ENCODE assay signal across 9 cellular contexts in the genomic region with DNA sequence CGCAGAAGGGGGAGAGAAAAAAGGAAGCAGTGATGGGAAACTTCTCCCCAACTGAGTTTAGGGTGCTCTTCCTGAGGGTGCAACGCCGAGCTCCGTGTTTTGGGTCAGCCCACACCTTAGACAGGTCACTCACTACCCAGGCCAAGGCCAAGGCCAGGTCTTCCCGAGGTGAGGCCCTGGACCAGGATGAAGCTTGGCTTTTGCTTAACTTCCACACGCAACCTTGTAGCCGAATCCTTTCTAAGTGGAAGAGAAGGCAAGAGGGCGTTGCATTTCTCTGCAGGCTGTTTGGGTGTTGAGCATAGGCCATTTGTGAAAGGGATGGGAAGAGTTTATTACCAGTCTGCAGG. TPM values are rescaled to one million over a fixed set of nuclear protein-coding genes. Genes with fewer than 3 reads are reported as not detected.
DNase-seq lines count a peak whose midpoint lies in the region; ATAC-seq and TF ChIP-seq lines count a peak whose summit lies in the region.
"Had no signal": no experiment of that assay in that cellular context is flagged by ENCODE, and none has a peak within 500 bp of the region (broad histone marks: within the 10 kb centered on the region; RNA-seq: fewer than 3 reads in every experiment).

No MANE protein-coding gene starts in this region.

- H3K4me1 ChIP-seq in smooth muscle cell (ENCODE audit: low read depth) = peaks cover 14% of the 10 kb centered on the region

- H3K79me2 ChIP-seq in smooth muscle cell (ENCODE audit: low read depth) = no peaks in the 10 kb centered on the region

- peak overlapping the region; percentile 95 for H3K4me2 ChIP-seq in smooth muscle cell

- H3K9ac ChIP-seq in smooth muscle cell (ENCODE audit: low read depth) = no peak overlapping the region

- no peak overlapping the region for H2AFZ ChIP-seq in smooth muscle cell (ENCODE audit: low read depth)

- H3K27ac Mint-ChIP-seq in brain = peak overlapping the region; percentile 14 to 92 (median 62)

- H3K27me3 ChIP-seq in smooth muscle cell (ENCODE audit: low read depth) = peaks cover 26% of the 10 kb centered on the region

- H3K27ac ChIP-seq in smooth muscle cell (ENCODE audit: low read depth) = no peak overlapping the region

- no peak for DNase-seq in HFF-Myc (ENCODE audit: extremely low read depth, low read depth)
- no peak for DNase-seq in left colon
- DNase-seq in smooth muscle cell (lab: John Stamatoyannopoulos, UW; ENCODE audit: unreplicated experiment) = no peak
- DNase-seq in GF-D8 (lab: John Stamatoyannopoulos, UW) = no peak
- no peak for DNase-seq in NCI-H1417 treated with DMSO at 0.1 percent for 48 hours (lab: John Stamatoyannopoulos, UW)
- no peak for DNase-seq in stimulated activated naive CD4-positive, alpha-beta T cell treated with Interleukin-2 at 50 U/mL for 16 hours (lab: John Stamatoyannopoulos, UW)
- no peak for DNase-seq in SW 1271 (lab: John Stamatoyannopoulos, UW)
- DNase-seq: NCI-H1930 had no signal

- H3K4me3 ChIP-seq in HFF-Myc (replicated peaks; ENCODE audit: low read depth, low read length) (peak overlapping the region; percentile 58), smooth muscle cell (peak overlapping the region; percentile 72)

- H3F3A ChIP-seq in smooth muscle cell (ENCODE audit: low read depth) = no peaks in the 10 kb centered on the region

- intact Hi-C loops in left colon (cut with DNase I, micrococcal nuclease) = no loop called here

- peaks cover 0 to 8% (median 0%) of the 10 kb centered on the region in 5 experiments for H3K9me3 Mint-ChIP-seq in brain

- peak; percentile 2 for ATAC-seq in left colon

- no peaks in the 10 kb centered on the region for H3K36me3 ChIP-seq in smooth muscle cell (ENCODE audit: low read depth)

- WGBS in smooth muscle cell (ENCODE audit: low lambda C conversion rate) = 58% methylated on average over 8 of the region's 8 CpGs

- H3K27me3 Mint-ChIP-seq in brain = peaks cover 29% of the 10 kb centered on the region

- H3K4me1 Mint-ChIP-seq in brain = peaks cover 77% of the 10 kb centered on the region

- H4K20me1 ChIP-seq in smooth muscle cell (ENCODE audit: low read depth) = no peaks in the 10 kb centered on the region

- H3K4me3 Mint-ChIP-seq in brain = peak overlapping the region; percentile 77 to 89 (median 83)

- H3K36me3 Mint-ChIP-seq in brain = no peaks in the 10 kb centered on the region

- no peak for TF ChIP-seq CTCF in HFF-Myc (IDR thresholded peaks at IDR 0.05; ENCODE audit: low read depth, low read length, missing control alignments)
- TF ChIP-seq CTCF in brain (conservative IDR thresholded peaks at IDR 0.05) = peak in 1 of 2 experiments; percentile 9
- TF ChIP-seq CTCF in smooth muscle cell (IDR thresholded peaks at IDR 0.05; ENCODE audit: borderline replicate concordance, insufficient read depth, poor library complexity, severe bottlenecking) = no peak

- H3K9me3 ChIP-seq in smooth muscle cell (replicated peaks; ENCODE audit: low read depth) = no peaks in the 10 kb centered on the region

RNA-seq across cellular contexts. Expression of gene KREMEN1, which starts 1.4 kb away (rescaled TPM):
- 50.5 TPM for polyA plus RNA-seq in brain (ENCODE audit: insufficient read depth, low read depth, low replicate concordance)
- total RNA-seq in left colon = 10 to 100 TPM; 24.0 to 38.7 TPM
- total RNA-seq in smooth muscle cell = 6.8 and 7.8 TPM in 2 replicates
- polyA plus RNA-seq in smooth muscle cell = 6.0 and 9.9 TPM in 2 replicates

RNA-seq across cellular contexts. Expression of gene C22orf31, which starts 12.6 kb away (rescaled TPM):
- polyA plus RNA-seq in brain (ENCODE audit: insufficient read depth, low read depth, low replicate concordance) = 0.36 TPM
- not detected for total RNA-seq in left colon
- not detected in 2 replicates for total RNA-seq in smooth muscle cell
- not detected in 2 replicates for polyA plus RNA-seq in smooth muscle cell
